Comparison of ENCODE assay signal across 26 cellular contexts in the genomic region with DNA sequence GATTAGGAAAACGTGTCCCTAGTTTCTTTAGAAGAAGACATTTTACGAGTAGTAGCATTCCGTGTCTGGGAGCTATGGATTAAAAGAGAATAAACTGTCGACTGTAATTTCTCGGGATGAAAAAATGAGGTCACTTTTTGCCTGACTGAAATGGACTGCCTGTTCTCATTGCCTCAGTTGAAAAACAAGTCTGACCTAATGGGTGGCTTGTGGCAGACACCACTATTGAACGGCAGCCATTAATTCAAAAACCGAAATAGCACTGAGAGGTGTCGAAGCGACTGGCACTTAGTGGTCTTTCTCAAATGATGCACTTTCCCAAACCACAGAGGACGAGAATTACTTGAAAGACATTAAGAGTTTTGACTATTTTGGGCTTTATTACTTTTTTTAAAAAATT. TPM values are rescaled to one million over a fixed set of nuclear protein-coding genes. Genes with fewer than 3 reads are reported as not detected.
A peak's percentile ranks its signal among the peaks of the same experiment; 100 is the strongest.
DNase-seq lines count a peak whose midpoint lies in the region; ATAC-seq, FAIRE-seq and TF ChIP-seq lines count a peak whose summit lies in the region.
"Had no signal": no experiment of that assay in that cellular context is flagged by ENCODE, and none has a peak within 500 bp of the region (broad histone marks: within the 10 kb centered on the region; RNA-seq: fewer than 3 reads in every experiment).

No MANE protein-coding gene starts in this region.

- no peak overlapping the region for H3K27ac ChIP-seq in endothelial cell of umbilical vein (ENCODE audit: insufficient read depth, low read depth, low read length)
- no peak overlapping the region for H3K27ac ChIP-seq in trophoblast cell (ENCODE audit: low read depth, low read length)
- no peak overlapping the region for H3K27ac ChIP-seq in stomach
- H3K27ac ChIP-seq: 22Rv1, GM23248 had no signal

- peaks cover 13 to 22% of the 10 kb centered on the region in 2 donors for H3K36me3 Mint-ChIP-seq in activated T-cell treated with anti-CD3 and anti-CD28 coated beads, Interleukin-2, amount 50 U/mL, for 72 hours (ENCODE audit: insufficient read depth in 2 of 2)

- H3K27ac Mint-ChIP-seq in activated T-cell treated with anti-CD3 and anti-CD28 coated beads, Interleukin-2, amount 50 U/mL, for 72 hours, result peak overlapping the region; percentile 8

- no peak overlapping the region for H4K91ac ChIP-seq in trophoblast cell (ENCODE audit: low read depth, low read length)

- no peaks in the 10 kb centered on the region for H3K9me1 ChIP-seq in endothelial cell of umbilical vein (replicated peaks; ENCODE audit: control insufficient read depth, extremely low read depth, insufficient read depth, low read length)

- no peak overlapping the region for H2BK5ac ChIP-seq in trophoblast cell (ENCODE audit: low read depth, low read length, poor library complexity)

- H3K4me3 ChIP-seq in endothelial cell of umbilical vein (replicated peaks in 1 of 3; ENCODE audit: insufficient read depth in 1 of 3, low read depth in 1 of 3, low read length in 3 of 3), result no peak overlapping the region
- no peak overlapping the region for H3K4me3 ChIP-seq in trophoblast cell (ENCODE audit: low read depth, low read length)
- H3K4me3 ChIP-seq in stomach, result no peak overlapping the region
- H3K4me3 ChIP-seq: GM23248, K562 had no signal

- H2AFZ ChIP-seq in endothelial cell of umbilical vein (ENCODE audit: low read depth, low read length) (no peak overlapping the region), trophoblast cell (ENCODE audit: insufficient read depth, low read length, poor library complexity) (no peak overlapping the region)
- H2AFZ ChIP-seq: GM23248 had no signal

- H3K79me2 ChIP-seq in endothelial cell of umbilical vein (ENCODE audit: control insufficient read depth, insufficient read depth, low read length) (peaks cover 37% of the 10 kb centered on the region), trophoblast cell (ENCODE audit: control insufficient read depth, insufficient read depth, low read length, poor library complexity) (no peaks in the 10 kb centered on the region)

- no peaks in the 10 kb centered on the region for H3K9me3 ChIP-seq in endothelial cell of umbilical vein (replicated peaks; ENCODE audit: control insufficient read depth, insufficient read depth, low read length)
- no peaks in the 10 kb centered on the region for H3K9me3 ChIP-seq in trophoblast cell (ENCODE audit: insufficient read depth, low read depth, low read length)
- no peaks in the 10 kb centered on the region for H3K9me3 ChIP-seq in stomach
- H3K9me3 ChIP-seq: BE2C had no signal

- intact Hi-C loops in endothelial cell of umbilical vein (cut with micrococcal nuclease), result no loop called here
- intact Hi-C loops in stomach (cut with DNase I; ENCODE audit: low total_unique reads), result no loop called here

- no peak overlapping the region for H3K18ac ChIP-seq in trophoblast cell (ENCODE audit: low read length)

- TF ChIP-seq POLR2A in endothelial cell of umbilical vein (IDR thresholded peaks at IDR 0.05; ENCODE audit: low read depth, low read length), result no peak
- TF ChIP-seq POLR2A in stomach (IDR thresholded peaks at IDR 0.05), result no peak

- peaks cover 7% of the 10 kb centered on the region for H3K4me1 ChIP-seq in endothelial cell of umbilical vein (ENCODE audit: control insufficient read depth, extremely low read depth, insufficient read depth, low read length)
- H3K4me1 ChIP-seq in trophoblast cell (ENCODE audit: control insufficient read depth in 1 of 2, insufficient read depth in 2 of 2, low read length in 2 of 2), result no peaks in the 10 kb centered on the region
- peaks cover 0 to 8% (median 0%) of the 10 kb centered on the region in 4 donors for H3K4me1 ChIP-seq in stomach
- H3K4me1 ChIP-seq: BE2C had no signal

- H3K27me3 ChIP-seq in endothelial cell of umbilical vein (ENCODE audit: control insufficient read depth in 2 of 2, insufficient read depth in 2 of 2, low read length in 2 of 2) (no peaks in the 10 kb centered on the region), trophoblast cell (ENCODE audit: insufficient read depth, low read length) (no peaks in the 10 kb centered on the region), stomach (no peaks in the 10 kb centered on the region)
- H3K27me3 ChIP-seq: BE2C had no signal

- dilution Hi-C loops in endothelial cell of umbilical vein (cut with MboI; ENCODE audit: extremely low pct_ligation_motif_present, low sequenced_read_pairs), result no loop called here

- H3K36me3 ChIP-seq in endothelial cell of umbilical vein (ENCODE audit: control insufficient read depth in 2 of 2, extremely low read depth in 1 of 2, insufficient read depth in 2 of 2, low read length in 2 of 2), result peaks cover 3 to 9% of the 10 kb centered on the region in 2 experiments
- peaks cover 2 to 12% of the 10 kb centered on the region in 2 experiments for H3K36me3 ChIP-seq in trophoblast cell (ENCODE audit: control insufficient read depth in 1 of 2, insufficient read depth in 2 of 2, low read length in 2 of 2)
- peaks cover 2 to 36% (median 28%) of the 10 kb centered on the region in 4 donors for H3K36me3 ChIP-seq in stomach
- H3K36me3 ChIP-seq: BE2C had no signal

- no peak overlapping the region for H3K4me3 Mint-ChIP-seq in activated T-cell treated with anti-CD3 and anti-CD28 coated beads, Interleukin-2, amount 50 U/mL, for 72 hours
- H3K4me3 Mint-ChIP-seq: CD14-positive monocyte had no signal

- no peaks in the 10 kb centered on the region for H3K79me1 ChIP-seq in trophoblast cell (ENCODE audit: low read length)

- CTCF ChIA-PET in endothelial cell of umbilical vein (lab: Charles Lee), result no interaction called here

- no peak overlapping the region for H3K4ac ChIP-seq in trophoblast cell (ENCODE audit: low read depth, low read length)

- no peak overlapping the region for H3K14ac ChIP-seq in trophoblast cell (ENCODE audit: low read length)

- H4K12ac ChIP-seq in trophoblast cell (ENCODE audit: low read depth, low read length), result no peak overlapping the region

- peak; percentile 31 for FAIRE-seq in endothelial cell of umbilical vein (lab: Jason Lieb, UNC)
- FAIRE-seq: K562, RCC 7860 had no signal

- H3K27me3 Mint-ChIP-seq in activated T-cell treated with anti-CD3 and anti-CD28 coated beads, Interleukin-2, amount 50 U/mL, for 72 hours (ENCODE audit: low read depth), result no peaks in the 10 kb centered on the region

- H3K4me2 ChIP-seq in endothelial cell of umbilical vein (ENCODE audit: insufficient read depth, low read length), result no peak overlapping the region
- H3K4me2 ChIP-seq in trophoblast cell (ENCODE audit: low read length), result no peak overlapping the region

- peaks cover 30% of the 10 kb centered on the region for H3K4me1 Mint-ChIP-seq in activated T-cell treated with anti-CD3 and anti-CD28 coated beads, Interleukin-2, amount 50 U/mL, for 72 hours (ENCODE audit: low read depth)

- no TSS peak for BruUV-seq in endothelial cell of umbilical vein (replicated peaks; lab: Mats Ljungman, UMichigan)

- no peak overlapping the region for H2BK120ac ChIP-seq in trophoblast cell (ENCODE audit: insufficient read depth, low read length, poor library complexity)

- no peaks in the 10 kb centered on the region for H4K20me1 ChIP-seq in endothelial cell of umbilical vein (replicated peaks; ENCODE audit: control insufficient read depth, extremely low read depth, insufficient read depth, low read length)

- no peak overlapping the region for H3K23ac ChIP-seq in trophoblast cell (ENCODE audit: low read length)

- H4K8ac ChIP-seq in trophoblast cell (ENCODE audit: low read depth, low read length), result no peak overlapping the region

- WGBS in trophoblast cell (ENCODE audit: extremely low coverage, insufficient coverage, insufficient read length), result no CpG with 5 or more reads among the region's 10 CpGs
- 88 to 92% (median 89%) methylated on average over 10 of the region's 10 CpGs for WGBS in stomach, 5 donors

- peaks cover 0 to 1% of the 10 kb centered on the region in 2 donors for H3K9me3 Mint-ChIP-seq in activated T-cell treated with anti-CD3 and anti-CD28 coated beads, Interleukin-2, amount 50 U/mL, for 72 hours

- H2BK12ac ChIP-seq in trophoblast cell (ENCODE audit: low read length), result no peak overlapping the region

- no peak for ATAC-seq in activated T-cell treated with anti-CD3 and anti-CD28 coated beads, Interleukin-2, amount 50 U/mL, for 72 hours (replicated peaks in 1 of 2)
- ATAC-seq in HG03520 (IDR thresholded peaks at IDR 0.05; ENCODE audit: unreplicated experiment), result no peak
- no peak for ATAC-seq in GM19351 (IDR thresholded peaks at IDR 0.05; ENCODE audit: unreplicated experiment)
- ATAC-seq: K562 had no signal

- H2AK5ac ChIP-seq in trophoblast cell (ENCODE audit: low read length), result no peak overlapping the region

- TF ChIP-seq EP300 in stomach (IDR thresholded peaks at IDR 0.05), result no peak

- no peak for DNase-seq in activated T-cell treated with anti-CD3 and anti-CD28 coated beads, Interleukin-2, amount 50 U/mL, for 72 hours
- no peak for DNase-seq in activated T-cell treated with anti-CD3 and anti-CD28 coated beads, Interleukin-2, amount 50 U/mL, for 48 hours
- no peak for DNase-seq in endothelial cell of umbilical vein (ENCODE audit: low read depth, low spot score)
- no peak for DNase-seq in trophoblast cell
- DNase-seq in NCI-H2227 treated with DMSO at 0.1 percent for 48 hours (lab: John Stamatoyannopoulos, UW), result no peak
- no peak for DNase-seq in stomach
- DNase-seq: BE2C, DMS153, DND-41, GM23248, H7, MV-4-11, NCI-H1105, NCI-H1436 treated with DMSO at 0.1 percent for 48 hours, NCI-H187 treated with DMSO at 0.1 percent for 48 hours, NCI-H2171 treated with DMSO at 0.1 percent for 48 hours, NCI-H446, NCI-H524 treated with DMSO at 0.1 percent for 48 hours, NCI-H774, SIG-M5 had no signal

- POLR2A ChIA-PET in endothelial cell of umbilical vein (lab: Charles Lee), result no interaction called here

- no peak overlapping the region for H3K9ac ChIP-seq in endothelial cell of umbilical vein (replicated peaks; ENCODE audit: extremely low read depth, insufficient read depth, low read length)
- peak overlapping the region; percentile 58 for H3K9ac ChIP-seq in trophoblast cell (ENCODE audit: low read length)
- H3K9ac ChIP-seq: GM23248 had no signal

- TF ChIP-seq CTCF in endothelial cell of umbilical vein (IDR thresholded peaks at IDR 0.05; ENCODE audit: extremely low read depth in 1 of 2, insufficient read depth in 1 of 2, low read depth in 1 of 2, low read length in 2 of 2) (no peak), stomach (IDR thresholded peaks at IDR 0.05) (no peak)

RNA-seq across cellular contexts. Expression of a gene that starts 35.4 kb away (rescaled TPM):
- total RNA-seq in activated T-cell treated with anti-CD3 and anti-CD28 coated beads, Interleukin-2, amount 50 U/mL, for 72 hours, result 100 to 1,000 TPM in 1 of 2 donors, 10 to 100 TPM in 1; 71.9 to 109 TPM
- total RNA-seq in endothelial cell of umbilical vein (70.9 and 73.6 TPM in 2 replicates), stomach (10 to 100 TPM in 2 of 5 donors, 1 to 10 TPM in 2, not detected in 1; 2.2 to 79.4 (median 24.1) TPM)
- polyA plus RNA-seq in endothelial cell of umbilical vein (20.8 and 23.5 TPM in 2 replicates), stomach (10 to 100 TPM; 40.0 to 52.7 (median 48.7) TPM)
- 34.0 and 35.4 TPM in 2 replicates for polyA plus RNA-seq in endothelial cell of umbilical vein (2011; cell fraction: cytosol; rRNA removed)
- 21.6 and 22.7 TPM in 2 replicates for polyA plus RNA-seq in endothelial cell of umbilical vein (2011; cell fraction: nucleus; rRNA removed)
- polyA plus RNA-seq in endothelial cell of umbilical vein (2012), result 83.2 and 84.4 TPM in 2 replicates
- 39.7 and 46.3 TPM in 2 replicates for polyA minus RNA-seq in endothelial cell of umbilical vein
- polyA minus RNA-seq in endothelial cell of umbilical vein (2011; cell fraction: cytosol; rRNA and poly(A)+ RNA removed), result 22.7 TPM
- polyA minus RNA-seq in endothelial cell of umbilical vein (2011; cell fraction: nucleus; rRNA and poly(A)+ RNA removed), result 15.8 and 20.4 TPM in 2 replicates
- 50.9 and 53.5 TPM in 2 replicates for polyA plus RNA-seq in trophoblast cell (2013)

RNA-seq across cellular contexts. Expression of a gene that starts 35.7 kb away (rescaled TPM):
- 10 to 100 TPM; 41.0 to 59.3 TPM for total RNA-seq in activated T-cell treated with anti-CD3 and anti-CD28 coated beads, Interleukin-2, amount 50 U/mL, for 72 hours
- total RNA-seq in endothelial cell of umbilical vein (32.6 and 36.5 TPM in 2 replicates), stomach (10 to 100 TPM in 4 of 5 donors, 1 to 10 TPM in 1; 1.2 to 22.2 (median 12.3) TPM)
- polyA plus RNA-seq in endothelial cell of umbilical vein (17.4 and 24.3 TPM in 2 replicates), stomach (10 to 100 TPM; 44.8 to 73.3 (median 53.0) TPM)
- 22.9 and 29.4 TPM in 2 replicates for polyA plus RNA-seq in endothelial cell of umbilical vein (2011; cell fraction: cytosol; rRNA removed)
- polyA plus RNA-seq in endothelial cell of umbilical vein (2011; cell fraction: nucleus; rRNA removed), result 66.4 and 72.0 TPM in 2 replicates
- 12.1 and 17.9 TPM in 2 replicates for polyA plus RNA-seq in endothelial cell of umbilical vein (2012)
- polyA minus RNA-seq in endothelial cell of umbilical vein, result 8.5 and 11.4 TPM in 2 replicates
- 3.9 TPM for polyA minus RNA-seq in endothelial cell of umbilical vein (2011; cell fraction: cytosol; rRNA and poly(A)+ RNA removed)
- polyA minus RNA-seq in endothelial cell of umbilical vein (2011; cell fraction: nucleus; rRNA and poly(A)+ RNA removed), result 16.8 and 22.8 TPM in 2 replicates
- polyA plus RNA-seq in trophoblast cell (2013), result 20.9 and 23.4 TPM in 2 replicates
